In genomic region chr11:18384157-18384641, GRCh38 we compare ENCODE assay signal across 8 cellular contexts. TPM values are rescaled to one million over a fixed set of nuclear protein-coding genes. Genes with fewer than 3 reads are reported as not detected.
A peak's percentile ranks its signal among the peaks of the same experiment; 100 is the strongest.
DNase-seq lines count a peak whose midpoint lies in the region; ATAC-seq and TF ChIP-seq lines count a peak whose summit lies in the region.

No MANE protein-coding gene starts in this region.

- intact Hi-C loops in HCT116 (cut with micrococcal nuclease) (no loop called here), heart right ventricle (cut with DNase I) (loop anchor here in 3 of 10 donors (1.0 to 5.0 kb wide), 4 partner anchors 10 to 62 kb away; partner anchors contain the start of genes GTF2H1 (in 2 of the 3), HPS5 (in 2 of the 3) and LDHA (in 1 of the 3)), gastrocnemius medialis (cut with DNase I; ENCODE audit: low total_unique reads) (no loop called here)

- ATAC-seq in HCT116 (peak; percentile 66), heart right ventricle (peak; percentile 76 to 90 (median 84)), gastrocnemius medialis (peak; percentile 76 to 78)
- ATAC-seq in activated naive CD8-positive, alpha-beta T cell treated with anti-CD3 and anti-CD28 coated beads, Interleukin-2, amount 50 U/mL, for 24 hours, result peak; percentile 9

- H3K9me2 ChIP-seq in HCT116 (ENCODE audit: insufficient read depth), result no peaks in the 10 kb centered on the region
- H3K9me2 ChIP-seq in Loucy (replicated peaks; ENCODE audit: low read depth, low read length), result no peaks in the 10 kb centered on the region

- H3F3A ChIP-seq in Loucy (ENCODE audit: low read depth), result peaks cover 18% of the 10 kb centered on the region; the same call in 1 of the 2 replicates

- peak overlapping the region; percentile 99 for H3K27ac Mint-ChIP-seq in activated naive CD8-positive, alpha-beta T cell treated with anti-CD3 and anti-CD28 coated beads, Interleukin-2, amount 50 U/mL, for 24 hours

- H3K9ac ChIP-seq in HCT116 (ENCODE audit: low read length) (peak overlapping the region; percentile 54), Loucy (ENCODE audit: low read depth, low read length, poor library complexity, severe bottlenecking) (peak overlapping the region; percentile 85)

- DNase-seq in SIG-M5 treated with dmso at 0.1 percent for 504 hours (lab: John Stamatoyannopoulos, UW; ENCODE audit: unreplicated experiment) (peak; percentile 62), SIG-M5 (lab: John Stamatoyannopoulos, UW) (no peak), HCT116 (ENCODE audit: low read depth, low spot score) (no peak), heart right ventricle (peak; percentile 29 to 69), gastrocnemius medialis (peak; percentile 41 to 71), activated gamma-delta T cell treated with Interleukin-2 at 50 U/mL for 16 hours (no peak)
- no peak for DNase-seq in activated naive CD8-positive, alpha-beta T cell treated with anti-CD3 and anti-CD28 coated beads, Interleukin-2, amount 50 U/mL, for 24 hours

- TF ChIP-seq POLR2A in HCT116 (IDR thresholded peaks at IDR 0.05; ENCODE audit: borderline replicate concordance, extremely low read depth, insufficient read depth, insufficient read length) (peak; percentile 9), gastrocnemius medialis (IDR thresholded peaks at IDR 0.05) (no peak)

- in situ Hi-C loops in gastrocnemius medialis (cut with MboI; ENCODE audit: low sequenced_read_pairs in 4 of 4), result no loop called here

- peak overlapping the region in 1 of 2 experiments; percentile 31; a peak in 2 of 4 replicates for H3K4me3 ChIP-seq in HCT116 (replicated peaks in 1 of 2; ENCODE audit: low read depth in 1 of 2, low read length in 2 of 2)
- H3K4me3 ChIP-seq in Loucy (ENCODE audit: low read length, poor library complexity, severe bottlenecking), result peak overlapping the region; percentile 65
- peak overlapping the region in 1 of 10 donors; percentile 4 for H3K4me3 ChIP-seq in heart right ventricle
- H3K4me3 ChIP-seq in gastrocnemius medialis, result peak overlapping the region in 3 of 4 donors; percentile 6 to 32 (median 30)

- no peaks in the 10 kb centered on the region for H4K20me1 ChIP-seq in HCT116 (ENCODE audit: insufficient read depth)
- no peaks in the 10 kb centered on the region for H4K20me1 ChIP-seq in Loucy (ENCODE audit: insufficient read depth, low read length, poor library complexity, severe bottlenecking)

- no peaks in the 10 kb centered on the region for H3K9me3 Mint-ChIP-seq in activated naive CD8-positive, alpha-beta T cell treated with anti-CD3 and anti-CD28 coated beads, Interleukin-2, amount 50 U/mL, for 24 hours

- 6 to 7% methylated on average over 3 of the region's 3 CpGs for WGBS in heart right ventricle, 2 donors

- H2AFZ ChIP-seq in HCT116 (ENCODE audit: low read depth, low read length, poor library complexity, severe bottlenecking), result no peak overlapping the region
- peak overlapping the region; percentile 37 for H2AFZ ChIP-seq in Loucy (ENCODE audit: low read length)

- peaks cover 33% of the 10 kb centered on the region for H3K4me1 Mint-ChIP-seq in activated naive CD8-positive, alpha-beta T cell treated with anti-CD3 and anti-CD28 coated beads, Interleukin-2, amount 50 U/mL, for 24 hours

- POLR2A ChIA-PET in HCT116 (lab: Charles Lee), result interaction anchor here (0.5 to 2.7 kb wide), 3 partner anchors 10 to 112 kb away, joined by 3 to 88 read pairs (median 7); partner anchors contain the start of genes HPS5 and LDHA

- peak overlapping the region; percentile 71 for H3K4me3 Mint-ChIP-seq in activated naive CD8-positive, alpha-beta T cell treated with anti-CD3 and anti-CD28 coated beads, Interleukin-2, amount 50 U/mL, for 24 hours

- CTCF ChIA-PET in HCT116 (lab: Charles Lee), result interaction anchor here (1.4 to 1.9 kb wide), 2 partner anchors 10 to 140 kb away, joined by 4 to 7 read pairs; partner anchors contain the start of gene LDHA

- no peaks in the 10 kb centered on the region for H3K36me3 Mint-ChIP-seq in activated naive CD8-positive, alpha-beta T cell treated with anti-CD3 and anti-CD28 coated beads, Interleukin-2, amount 50 U/mL, for 24 hours (ENCODE audit: low read depth)

- H3K4me2 ChIP-seq in HCT116 (ENCODE audit: low read length) (peak overlapping the region; percentile 58), Loucy (ENCODE audit: low read depth, low read length, poor library complexity, severe bottlenecking) (peak overlapping the region; percentile 98)

- no peaks in the 10 kb centered on the region for H3K36me3 ChIP-seq in HCT116 (ENCODE audit: control insufficient read depth in 1 of 2, insufficient read depth in 2 of 2, low read length in 2 of 2)
- H3K36me3 ChIP-seq in Loucy (ENCODE audit: insufficient read depth, low read length), result no peaks in the 10 kb centered on the region
- H3K36me3 ChIP-seq in heart right ventricle, result no peaks in the 10 kb centered on the region
- no peaks in the 10 kb centered on the region for H3K36me3 ChIP-seq in gastrocnemius medialis

- no peaks in the 10 kb centered on the region for H3K27me3 Mint-ChIP-seq in activated naive CD8-positive, alpha-beta T cell treated with anti-CD3 and anti-CD28 coated beads, Interleukin-2, amount 50 U/mL, for 24 hours

- TF ChIP-seq CTCF in HCT116 (IDR thresholded peaks at IDR 0.05 in 2 of 3, conservative IDR thresholded peaks at IDR 0.05 in 1 of 3; ENCODE audit: borderline replicate concordance in 1 of 3, insufficient read depth in 1 of 3, low read depth in 2 of 3, low read length in 2 of 3) (no peak), Loucy (conservative IDR thresholded peaks at IDR 0.05; ENCODE audit: low read length) (no peak), heart right ventricle (IDR thresholded peaks at IDR 0.05) (peak in 1 of 9 donors; percentile 4), gastrocnemius medialis (IDR thresholded peaks at IDR 0.05 in 4 of 5, conservative IDR thresholded peaks at IDR 0.05 in 1 of 5) (no peak)

- H3K79me2 ChIP-seq in HCT116 (ENCODE audit: insufficient read depth, low read length), result no peaks in the 10 kb centered on the region
- no peaks in the 10 kb centered on the region for H3K79me2 ChIP-seq in Loucy (ENCODE audit: insufficient read depth, low read length)

- peaks cover 23 to 24% of the 10 kb centered on the region in 2 experiments for H3K4me1 ChIP-seq in HCT116 (ENCODE audit: control insufficient read depth in 1 of 2, insufficient read depth in 2 of 2, low read length in 2 of 2)
- peaks cover 28% of the 10 kb centered on the region for H3K4me1 ChIP-seq in Loucy (ENCODE audit: insufficient read depth, low read length, poor library complexity, severe bottlenecking)
- H3K4me1 ChIP-seq in heart right ventricle, result peaks cover 13 to 32% (median 26%) of the 10 kb centered on the region in 9 donors
- peaks cover 29 to 30% of the 10 kb centered on the region in 2 donors for H3K4me1 ChIP-seq in gastrocnemius medialis

- RAD21 ChIA-PET in HCT116 (lab: Charles Lee; ENCODE audit: low non-redundant PET in 1 of 2, low total read pairs in 2 of 2, uncharacterized antibody in 2 of 2, unreplicated experiment in 2 of 2), result interaction anchor here in 1 of 2 experiments (1.6 kb wide), 1 partner anchor 10 kb away, joined by 6 read pairs; the partner anchor contains the start of gene LDHA

- TF ChIP-seq RAD21 in HCT116 (IDR thresholded peaks at IDR 0.05; ENCODE audit: low read depth), result no peak

- peak overlapping the region; percentile 94 for H3K27ac ChIP-seq in HCT116 (ENCODE audit: low read depth, low read length)
- peak overlapping the region; percentile 89 to 98 (median 94) for H3K27ac ChIP-seq in heart right ventricle
- H3K27ac ChIP-seq in gastrocnemius medialis, result peak overlapping the region; percentile 90 to 100 (median 94)

- H3K9me3 ChIP-seq in HCT116 (ENCODE audit: control insufficient read depth in 1 of 2, insufficient read depth in 1 of 2, low read depth in 1 of 2, low read length in 2 of 2) (no peaks in the 10 kb centered on the region), Loucy (ENCODE audit: insufficient read depth, low read depth, low read length) (no peaks in the 10 kb centered on the region), heart right ventricle (no peaks in the 10 kb centered on the region), gastrocnemius medialis (no peaks in the 10 kb centered on the region)

- no TSS peak for BruUV-seq in HCT116 (replicated peaks; lab: Mats Ljungman, UMichigan)

- no peaks in the 10 kb centered on the region for H3K27me3 ChIP-seq in HCT116 (ENCODE audit: insufficient read depth, low read length)
- H3K27me3 ChIP-seq in Loucy (ENCODE audit: insufficient read depth, low read length, poor library complexity, severe bottlenecking), result no peaks in the 10 kb centered on the region
- no peaks in the 10 kb centered on the region for H3K27me3 ChIP-seq in heart right ventricle
- H3K27me3 ChIP-seq in gastrocnemius medialis, result no peaks in the 10 kb centered on the region

TF ChIP-seq in HCT116, 20 proteins besides CTCF, POLR2A, EP300 and RAD21 (continues in another document):
- TF ChIP-seq ELF1 (IDR thresholded peaks at IDR 0.05; ENCODE audit: borderline replicate concordance, low read depth) (no peak), EZH2 (IDR thresholded peaks at IDR 0.05) (no peak), ATF3 (IDR thresholded peaks at IDR 0.05) (no peak), TCF7L2 (IDR thresholded peaks at IDR 0.05; ENCODE audit: borderline replicate concordance, extremely low read depth, insufficient read depth, insufficient read length) (peak; percentile 71), CBX3 (IDR thresholded peaks at IDR 0.05; ENCODE audit: low read depth) (no peak; the same call in 1 of the 2 replicates)

RNA-seq across cellular contexts. Expression of gene LDHA, which starts 10.2 kb away (rescaled TPM):
- 974 TPM for total RNA-seq in HCT116 (2021; ENCODE audit: unreplicated experiment)
- 1,576 and 1,832 TPM in 2 replicates for polyA plus RNA-seq in HCT116 (2012)
- 100 to 1,000 TPM; 165 to 918 (median 298) TPM for total RNA-seq in heart right ventricle
- polyA plus RNA-seq in heart right ventricle, result 100 to 1,000 TPM; 121 to 840 TPM
- 1,000 to 10,000 TPM in 1 of 4 donors, 100 to 1,000 TPM in 3; 354 to 1,010 (median 500) TPM for total RNA-seq in gastrocnemius medialis

RNA-seq across cellular contexts. Expression of gene LDHC, which starts 27.9 kb away (rescaled TPM):
- total RNA-seq in HCT116 (2021; ENCODE audit: unreplicated experiment), result not detected
- polyA plus RNA-seq in HCT116 (2012), result not detected in 2 replicates
- total RNA-seq in heart right ventricle, result 1 to 10 TPM in 3 of 10 donors, under 1 TPM in 1, not detected in 6; 0.37 to 3.1 (median 2.6) TPM
- under 1 TPM in 1 of 2 donors, not detected in 1; 0.37 TPM for polyA plus RNA-seq in heart right ventricle
- total RNA-seq in gastrocnemius medialis, result 1 to 10 TPM in 1 of 4 donors, under 1 TPM in 1, not detected in 2; 0.67 to 1.4 TPM

Comparison
In these comparisons a context has a peak if more than half of its experiments do, and no peak if none do; other contexts are left out.
1. DNase-seq: peak in SIG-M5 treated with dmso at 0.1 percent for 504 hours (single experiment), heart right ventricle (2 of 2) and gastrocnemius medialis (2 of 2); none in SIG-M5 (single experiment), HCT116 (single experiment), activated naive CD8-positive, alpha-beta T cell treated with anti-CD3 and anti-CD28 coated beads, Interleukin-2, amount 50 U/mL, for 24 hours (single experiment) and activated gamma-delta T cell treated with Interleukin-2 at 50 U/mL for 16 hours (single experiment).
2. ATAC-seq: peak in every context shown above with its lines; median percentile 84 in heart right ventricle; 77 in gastrocnemius medialis; 66 in HCT116; 9 in activated naive CD8-positive, alpha-beta T cell treated with anti-CD3 and anti-CD28 coated beads, Interleukin-2, amount 50 U/mL, for 24 hours.
3. Peak in every context shown above with its lines, with median percentiles within 50 percentile points of each other: H3K27ac ChIP-seq.